8 cellular contexts compared by ENCODE assay signal in genomic region chr7:30800785-30801252, GRCh38. TPM values are rescaled to one million over a fixed set of nuclear protein-coding genes. Genes with fewer than 3 reads are reported as not detected.
DNase-seq lines count a peak whose midpoint lies in the region; ATAC-seq and TF ChIP-seq lines count a peak whose summit lies in the region.

No MANE protein-coding gene starts in this region.

- peaks cover 11% of the 10 kb centered on the region for H3K4me1 Mint-ChIP-seq in CD8-positive, alpha-beta T cell (ENCODE audit: low read depth)

- no peak overlapping the region for H3K27ac Mint-ChIP-seq in CD8-positive, alpha-beta T cell

- H3K4me3 ChIP-seq in CD8-positive, alpha-beta T cell (ENCODE audit: low read depth, low read length) = no peak overlapping the region
- H3K4me3 ChIP-seq in astrocyte of the cerebellum (ENCODE audit: low read depth, low read length) (no peak overlapping the region), hepatocyte (no peak overlapping the region), gastrocnemius medialis (no peak overlapping the region)

- no peaks in the 10 kb centered on the region for H4K20me1 ChIP-seq in hepatocyte (ENCODE audit: insufficient read depth, poor library complexity, severe bottlenecking)

- no peaks in the 10 kb centered on the region for H3K9me3 Mint-ChIP-seq in CD8-positive, alpha-beta T cell

- H3K4me1 ChIP-seq in CD8-positive, alpha-beta T cell (ENCODE audit: insufficient read depth, low read length) = peaks cover 13% of the 10 kb centered on the region
- H3K4me1 ChIP-seq in hepatocyte (ENCODE audit: insufficient read depth) = peaks cover 33% of the 10 kb centered on the region
- H3K4me1 ChIP-seq in gastrocnemius medialis = peaks cover 12 to 39% of the 10 kb centered on the region in 2 donors

- H3K4me3 Mint-ChIP-seq in CD8-positive, alpha-beta T cell = no peak overlapping the region

- peak in 3 of 7 experiments; percentile 14 to 61 (median 29) for DNase-seq in CD8-positive, alpha-beta T cell
- peak; percentile 92 for DNase-seq in HT-29 (ENCODE audit: low spot score)
- DNase-seq in NOMO-1 treated with dmso at 0.1 percent for 144 hours (lab: John Stamatoyannopoulos, UW; ENCODE audit: unreplicated experiment) = peak; percentile 46
- peak; percentile 82 for DNase-seq in astrocyte of the cerebellum (ENCODE audit: low read depth)
- DNase-seq in hepatocyte (ENCODE audit: low spot score) = peak; percentile 84
- DNase-seq in gastrocnemius medialis = peak; percentile 42 to 54

- H3K9me2 ChIP-seq in hepatocyte (replicated peaks; ENCODE audit: insufficient read depth) = no peaks in the 10 kb centered on the region

- no peak overlapping the region for H3K27ac ChIP-seq in CD8-positive, alpha-beta T cell (ENCODE audit: low read depth, low read length)
- H3K27ac ChIP-seq in hepatocyte = no peak overlapping the region
- H3K27ac ChIP-seq in gastrocnemius medialis = peak overlapping the region in 1 of 4 donors; percentile 60

- no peak overlapping the region for H3K4me2 ChIP-seq in hepatocyte

- no peaks in the 10 kb centered on the region for H3K27me3 ChIP-seq in CD8-positive, alpha-beta T cell (ENCODE audit: insufficient read depth, low read length)
- H3K27me3 ChIP-seq in hepatocyte (no peaks in the 10 kb centered on the region), gastrocnemius medialis (no peaks in the 10 kb centered on the region)

- WGBS in hepatocyte (ENCODE audit: low lambda C conversion rate, missing lambda C conversion rate) = 61% methylated on average over 6 of the region's 6 CpGs

- no peak for ATAC-seq in CD8-positive, alpha-beta T cell
- ATAC-seq in GM18907 (IDR thresholded peaks at IDR 0.05; ENCODE audit: unreplicated experiment) = peak; percentile 44
- peak; percentile 86 for ATAC-seq in gastrocnemius medialis
- ATAC-seq in GM18505 (IDR thresholded peaks at IDR 0.05; ENCODE audit: unreplicated experiment) = no peak

- intact Hi-C loops in CD8-positive, alpha-beta T cell (cut with DNase I, micrococcal nuclease) = loop anchor here (1.0 to 2.0 kb wide), 2 partner anchors 178 to 321 kb away; no protein-coding TSS in a partner anchor
- intact Hi-C loops in gastrocnemius medialis (cut with DNase I; ENCODE audit: low total_unique reads) = loop anchor here (1.0 to 10.0 kb wide), 4 partner anchors 134 to 321 kb away; partner anchors contain the start of gene ADCYAP1R1

- no peaks in the 10 kb centered on the region for H3K36me3 ChIP-seq in CD8-positive, alpha-beta T cell (ENCODE audit: insufficient read depth, low read length)
- no peaks in the 10 kb centered on the region for H3K36me3 ChIP-seq in hepatocyte (replicated peaks; ENCODE audit: insufficient read depth, low read depth)
- H3K36me3 ChIP-seq in gastrocnemius medialis = no peaks in the 10 kb centered on the region

- CTCF ChIA-PET in CD8-positive, alpha-beta T cell (lab: Charles Lee) = interaction anchor here (1.2 to 4.0 kb wide), 2 partner anchors 37 to 322 kb away, joined by 3 to 18 read pairs; no protein-coding TSS in a partner anchor

- no peak for TF ChIP-seq POLR2A in gastrocnemius medialis (IDR thresholded peaks at IDR 0.05)
- TF ChIP-seq POLR2A in GM18505 (IDR thresholded peaks at IDR 0.05; ENCODE audit: borderline replicate concordance, extremely low read depth, insufficient read depth, insufficient read length) = no peak

- POLR2A ChIA-PET in CD8-positive, alpha-beta T cell (lab: Charles Lee) = no interaction called here

- H3K79me2 ChIP-seq in hepatocyte = no peaks in the 10 kb centered on the region

- in situ Hi-C loops in astrocyte of the cerebellum (cut with HindIII; ENCODE audit: low sequenced_read_pairs) (no loop called here), gastrocnemius medialis (cut with MboI; ENCODE audit: low sequenced_read_pairs in 4 of 4) (loop anchor here (5.0 to 10.0 kb wide), 5 partner anchors 171 to 326 kb away; no protein-coding TSS in a partner anchor)

- TF ChIP-seq CTCF in CD8-positive, alpha-beta T cell (IDR thresholded peaks at IDR 0.05) = peak; percentile 37
- TF ChIP-seq CTCF in astrocyte of the cerebellum (IDR thresholded peaks at IDR 0.05; ENCODE audit: low read depth, low read length, missing control alignments) (peak; percentile 69), hepatocyte (IDR thresholded peaks at IDR 0.05; ENCODE audit: poor library complexity) (peak; percentile 85), gastrocnemius medialis (IDR thresholded peaks at IDR 0.05 in 4 of 5, conservative IDR thresholded peaks at IDR 0.05 in 1 of 5) (peak; percentile 64 to 75 (median 71))

- H2AFZ ChIP-seq in hepatocyte = no peak overlapping the region

- H3K36me3 Mint-ChIP-seq in CD8-positive, alpha-beta T cell = no peaks in the 10 kb centered on the region

- no peaks in the 10 kb centered on the region for H3K27me3 Mint-ChIP-seq in CD8-positive, alpha-beta T cell (ENCODE audit: low read depth)

- H3K9me3 ChIP-seq in CD8-positive, alpha-beta T cell (ENCODE audit: low read length) = no peaks in the 10 kb centered on the region
- no peaks in the 10 kb centered on the region for H3K9me3 ChIP-seq in hepatocyte (ENCODE audit: low read depth)
- H3K9me3 ChIP-seq in gastrocnemius medialis = no peaks in the 10 kb centered on the region

RNA-seq across cellular contexts. Expression of gene MINDY4, which starts 29.6 kb away (rescaled TPM):
- under 1 TPM; 0.33 to 0.46 TPM for total RNA-seq in CD8-positive, alpha-beta T cell
- total RNA-seq in HT-29 (2014; rRNA removed; shearing (Covaris generic)) = 3.5 TPM in 2 replicates
- total RNA-seq in hepatocyte = 3.1 and 6.3 TPM in 2 replicates
- polyA plus RNA-seq in hepatocyte = 4.4 and 5.2 TPM in 2 replicates
- total RNA-seq in gastrocnemius medialis = 1 to 10 TPM; 1.4 to 4.3 (median 3.0) TPM

RNA-seq across cellular contexts. Expression of gene INMT, which starts 48.9 kb away (rescaled TPM):
- under 1 TPM in 1 of 2 experiments, not detected in 1; 0.14 TPM for total RNA-seq in CD8-positive, alpha-beta T cell
- not detected in 2 replicates for total RNA-seq in HT-29 (2014; rRNA removed; shearing (Covaris generic))
- total RNA-seq in hepatocyte (18.1 and 18.4 TPM in 2 replicates), gastrocnemius medialis (1 to 10 TPM; 1.9 to 8.6 (median 5.5) TPM)
- 17.4 and 22.0 TPM in 2 replicates for polyA plus RNA-seq in hepatocyte

Comparison
In these comparisons a context has a peak if more than half of its experiments do, and no peak if none do; other contexts are left out.
1. ATAC-seq: peak in GM18907 (single experiment) and gastrocnemius medialis (2 of 2); none in CD8-positive, alpha-beta T cell (single experiment) and GM18505 (single experiment).
2. Peak in every context shown above with its lines, with median percentiles within 50 percentile points of each other: CTCF ChIP-seq.